ENCODE assay signal across 21 cellular contexts in genomic region chr2:201809633-201810032, GRCh38. TPM values are rescaled to one million over a fixed set of nuclear protein-coding genes. Genes with fewer than 3 reads are reported as not detected.
"Had no signal": no experiment of that assay in that cellular context is flagged by ENCODE, and none has a peak within 500 bp of the region (broad histone marks: within the 10 kb centered on the region; RNA-seq: fewer than 3 reads in every experiment).

No MANE protein-coding gene starts in this region.

- H3K36me3 ChIP-seq: colonic mucosa, esophagus squamous epithelium, gastroesophageal sphincter, right atrium auricular region had no signal

- H3K9me3 Mint-ChIP-seq: immature natural killer cell, naive B cell, neural crest cell had no signal

- DNase-seq: colonic mucosa; dermis blood vessel endothelial cell; esophagus squamous epithelium; foreskin fibroblast; glutamatergic neuron; immature natural killer cell; kidney; left cardiac atrium; left ventricle myocardium superior; mesenchymal stem cell; naive B cell; posterior cingulate gyrus; small intestine; stimulated activated CD4-positive, alpha-beta T cell treated with anti-CD3 and anti-CD28 coated beads, Interleukin-12 subunit alpha, Interleukin-12 subunit beta, amount 100 ng/mL, for 4 hours; stimulated activated CD4-positive, alpha-beta T cell treated with anti-CD3 and anti-CD28 coated beads, Interleukin-2, amount 100 ng/mL, for 48 hours; stimulated activated naive CD4-positive, alpha-beta T cell treated with Interleukin-2 at 50 U/mL for 16 hours; trophoblast cell had no signal

- FAIRE-seq: small intestine had no signal

- H3K4me1 ChIP-seq: colonic mucosa, esophagus squamous epithelium had no signal

- H3K4me3 ChIP-seq: colonic mucosa, esophagus squamous epithelium, gastroesophageal sphincter, lung, right atrium auricular region had no signal

- H3K36me3 Mint-ChIP-seq: immature natural killer cell, naive B cell had no signal

- H3K4me3 Mint-ChIP-seq: immature natural killer cell, naive B cell, neural crest cell had no signal

- H3K9me3 ChIP-seq: colonic mucosa, esophagus squamous epithelium, gastroesophageal sphincter, right atrium auricular region had no signal

- H3K27ac Mint-ChIP-seq: immature natural killer cell had no signal

- H3K27me3 ChIP-seq: colonic mucosa, right atrium auricular region had no signal

- ATAC-seq: gastroesophageal sphincter, left cardiac atrium, left ventricle myocardium superior had no signal

- H3K27ac ChIP-seq: colonic mucosa, esophagus squamous epithelium, gastroesophageal sphincter, right atrium auricular region had no signal

- H3K4me1 Mint-ChIP-seq: immature natural killer cell had no signal

RNA-seq across cellular contexts. Expression of gene CDK15, which starts 3.3 kb away (rescaled TPM):
- total RNA-seq: dermis blood vessel endothelial cell, neural crest cell, right atrium auricular region had no signal
- polyA plus RNA-seq: immature natural killer cell had no signal
